Comparison of ENCODE assay signal across 1 cellular context in genomic region chr2:219054956-219055903, GRCh38.
TF ChIP-seq lines count a peak whose summit lies in the region.

No MANE protein-coding gene starts in this region.

TF ChIP-seq in HepG2, 621 proteins besides CTCF, POLR2A, EP300 and RAD21:
- TF ChIP-seq GRHL1 (CRISPR knock-in tag; conservative IDR thresholded peaks at IDR 0.05) = no peak
- TF ChIP-seq, protein P1, sequence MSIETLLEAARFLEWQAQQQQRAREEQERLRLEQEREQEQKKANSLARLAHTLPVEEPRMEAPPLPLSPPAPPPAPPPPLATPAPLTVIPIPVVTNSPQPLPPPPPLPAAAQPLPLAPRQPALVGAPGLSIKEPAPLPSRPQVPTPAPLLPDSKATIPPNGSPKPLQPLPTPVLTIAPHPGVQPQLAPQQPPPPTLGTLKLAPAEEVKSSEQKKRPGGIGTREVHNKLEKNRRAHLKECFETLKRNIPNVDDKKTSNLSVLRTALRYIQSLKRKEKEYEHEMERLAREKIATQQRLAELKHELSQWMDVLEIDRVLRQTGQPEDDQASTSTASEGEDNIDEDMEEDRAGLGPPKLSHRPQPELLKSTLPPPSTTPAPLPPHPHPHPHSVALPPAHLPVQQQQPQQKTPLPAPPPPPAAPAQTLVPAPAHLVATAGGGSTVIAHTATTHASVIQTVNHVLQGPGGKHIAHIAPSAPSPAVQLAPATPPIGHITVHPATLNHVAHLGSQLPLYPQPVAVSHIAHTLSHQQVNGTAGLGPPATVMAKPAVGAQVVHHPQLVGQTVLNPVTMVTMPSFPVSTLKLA (IDR thresholded peaks at IDR 0.05) = 0 out of 2 replicates have a peak, but pooled peaks have one; percentile 26
